Comparison of ENCODE assay signal across 16 cellular contexts in genomic region chr6:45577836-45578504, GRCh38.
DNase-seq lines count a peak whose midpoint lies in the region; ATAC-seq and TF ChIP-seq lines count a peak whose summit lies in the region.
"Had no signal": no experiment of that assay in that cellular context is flagged by ENCODE, and none has a peak within 500 bp of the region (broad histone marks: within the 10 kb centered on the region; RNA-seq: fewer than 3 reads in every experiment).

No MANE protein-coding gene starts in this region.

- no peaks in the 10 kb centered on the region for H3K9me3 ChIP-seq in esophagus squamous epithelium
- H3K9me3 ChIP-seq in osteoblast (ENCODE audit: low read depth, low read length), result no peaks in the 10 kb centered on the region

- H3K27ac ChIP-seq in esophagus squamous epithelium (peak overlapping the region; percentile 9 to 71 (median 28)), osteoblast (ENCODE audit: low read depth, low read length) (no peak overlapping the region)
- H3K27ac ChIP-seq: pancreas had no signal

- no peaks in the 10 kb centered on the region for H3K36me3 ChIP-seq in esophagus squamous epithelium
- no peaks in the 10 kb centered on the region for H3K36me3 ChIP-seq in osteoblast (ENCODE audit: insufficient read depth, low read length)
- H3K36me3 ChIP-seq: BLaER1 treated with 17β-estradiol and CSF1 and Interleukin-3, amounts not matched to agents 10 nM and 100 nM; pancreas had no signal

- peak overlapping the region; percentile 37 for H3K4me2 ChIP-seq in osteoblast (ENCODE audit: insufficient read depth, low read length)

- 73 to 83% methylated on average over 9 of the region's 9 CpGs for WGBS in esophagus squamous epithelium, 2 donors

- H2AFZ ChIP-seq in osteoblast (ENCODE audit: low read length), result peak overlapping the region; percentile 54

- H4K20me1 ChIP-seq in osteoblast (ENCODE audit: insufficient read depth, low read length), result no peaks in the 10 kb centered on the region
- H4K20me1 ChIP-seq: BLaER1 treated with 17β-estradiol and CSF1 and Interleukin-3, amounts not matched to agents 10 nM and 100 nM had no signal

- TF ChIP-seq CTCF in AG09309 (IDR thresholded peaks at IDR 0.05; ENCODE audit: control insufficient read depth, insufficient read depth, low read depth, low read length, missing control alignments) (no peak), NB4 (IDR thresholded peaks at IDR 0.05; ENCODE audit: low read depth, low read length) (no peak), esophagus squamous epithelium (IDR thresholded peaks at IDR 0.05) (no peak), osteoblast (IDR thresholded peaks at IDR 0.05; ENCODE audit: extremely low read depth, low read depth, low read length) (no peak)

- H3K27me3 ChIP-seq in esophagus squamous epithelium (no peaks in the 10 kb centered on the region), osteoblast (ENCODE audit: insufficient read depth, low read length) (no peaks in the 10 kb centered on the region)
- H3K27me3 ChIP-seq: BLaER1 treated with 17β-estradiol and CSF1 and Interleukin-3, amounts not matched to agents 10 nM and 100 nM; pancreas had no signal

- ATAC-seq in HG02623 (IDR thresholded peaks at IDR 0.05; ENCODE audit: unreplicated experiment) (no peak), GM18858 (IDR thresholded peaks at IDR 0.05; ENCODE audit: unreplicated experiment) (no peak), HG02852 (IDR thresholded peaks at IDR 0.05; ENCODE audit: unreplicated experiment) (no peak)
- ATAC-seq: activated CD4-positive, CD25-positive, alpha-beta regulatory T cell treated with anti-CD3 and anti-CD28 coated beads, Interleukin-2, amount 50 U/mL, for 24 hours; Panc1 had no signal

- DNase-seq in AG09309 (ENCODE audit: low read depth) (peak; percentile 32), NB4 (ENCODE audit: low read depth) (peak; percentile 34), esophagus squamous epithelium (lab: John Stamatoyannopoulos, UW) (no peak), osteoblast (ENCODE audit: insufficient read length, low spot score, missing footprints) (no peak), islet precursor cell (no peak)
- DNase-seq: amniotic stem cell; NCI-H1092; NCI-H510A treated with DMSO at 0.1 percent for 48 hours; pancreas; stimulated activated CD8-positive, alpha-beta memory T cell treated with anti-CD3 and anti-CD28 coated beads, Interleukin-4, amount 100 ng/mL, for 48 hours had no signal

- intact Hi-C loops in esophagus squamous epithelium (cut with DNase I), result no loop called here

- H3K79me2 ChIP-seq in osteoblast (ENCODE audit: insufficient read depth, low read length), result no peaks in the 10 kb centered on the region

- H3K4me3 ChIP-seq in AG09309 (ENCODE audit: control insufficient read depth, low read depth, low read length) (no peak overlapping the region), NB4 (ENCODE audit: low read depth, low read length) (no peak overlapping the region), esophagus squamous epithelium (no peak overlapping the region), osteoblast (ENCODE audit: insufficient read depth, low read length) (no peak overlapping the region)
- H3K4me3 ChIP-seq: BLaER1 treated with 17β-estradiol and CSF1 and Interleukin-3, amounts not matched to agents 10 nM and 100 nM; pancreas had no signal

- TF ChIP-seq POLR2A in NB4 (IDR thresholded peaks at IDR 0.05; ENCODE audit: extremely low read depth, insufficient read length) (no peak), esophagus squamous epithelium (IDR thresholded peaks at IDR 0.05) (no peak)

- H3K4me1 ChIP-seq in esophagus squamous epithelium (peaks cover 0 to 12% (median 0%) of the 10 kb centered on the region in 3 donors), osteoblast (ENCODE audit: insufficient read depth, low read length) (peaks cover 9% of the 10 kb centered on the region)
- H3K4me1 ChIP-seq: pancreas had no signal

Comparison
In these comparisons a context has a peak if more than half of its experiments do, and no peak if none do; other contexts are left out.
1. DNase-seq: peak in AG09309 (single experiment) and NB4 (single experiment); none in esophagus squamous epithelium (single experiment), osteoblast (single experiment) and islet precursor cell (single experiment).